1 cellular context compared by ENCODE assay signal in the genomic region with DNA sequence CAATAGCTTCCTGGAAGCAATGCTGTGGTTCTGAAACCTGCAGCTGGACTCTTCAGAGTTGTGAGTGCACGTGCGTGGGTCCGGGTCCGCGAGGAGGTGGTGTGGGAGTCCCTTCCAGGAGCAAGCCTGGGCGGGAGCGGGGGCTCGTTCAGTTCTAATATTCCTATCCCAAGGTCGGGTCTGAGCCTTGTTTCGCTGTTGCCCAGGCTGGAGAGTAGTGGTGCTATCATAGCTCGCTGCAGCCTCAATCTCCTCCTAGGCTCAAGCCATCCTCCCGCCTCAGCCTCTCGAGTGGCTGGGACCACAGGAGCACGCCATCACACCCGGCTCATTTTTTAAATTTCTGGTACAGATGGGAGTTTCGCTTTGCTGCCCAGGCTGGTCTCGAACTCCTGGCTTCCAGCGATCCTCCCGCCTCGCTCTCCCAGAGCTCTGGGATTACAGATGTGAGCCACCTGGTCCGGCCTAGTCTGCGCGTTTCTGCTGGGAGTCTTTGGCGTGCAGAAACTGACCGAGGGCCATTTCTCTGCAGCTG.
TF ChIP-seq lines count a peak whose summit lies in the region.

No MANE protein-coding gene starts in this region.

TF ChIP-seq in H1, 55 proteins besides CTCF, POLR2A, EP300 and RAD21:
- TF ChIP-seq CHD1 (IDR thresholded peaks at IDR 0.05; ENCODE audit: low read depth, low read length) = no peak
- TF ChIP-seq PHF8 (conservative IDR thresholded peaks at IDR 0.05; ENCODE audit: low read depth, low read length) = no peak
- no peak for TF ChIP-seq JUN (IDR thresholded peaks at IDR 0.05; ENCODE audit: low read depth, low read length)
- no peak for TF ChIP-seq RNF2 (IDR thresholded peaks at IDR 0.05; ENCODE audit: borderline replicate concordance, low read depth, low read length, missing control alignments, poor library complexity, severe bottlenecking)
- TF ChIP-seq SP1 (IDR thresholded peaks at IDR 0.05; ENCODE audit: low read depth, low read length) = no peak
- TF ChIP-seq SIN3A (conservative IDR thresholded peaks at IDR 0.05 in 1 of 2, IDR thresholded peaks at IDR 0.05 in 1 of 2; ENCODE audit: low read depth in 1 of 2, low read length in 2 of 2) = no peak
- TF ChIP-seq GTF2F1 (IDR thresholded peaks at IDR 0.05; ENCODE audit: borderline replicate concordance, low read depth, low read length) = no peak
- TF ChIP-seq SIRT6 (IDR thresholded peaks at IDR 0.05; ENCODE audit: low read length) = no peak
- TF ChIP-seq POU5F1 (IDR thresholded peaks at IDR 0.05; ENCODE audit: low read depth, low read length) = no peak
